In genomic region chr1:150609726-150610125, GRCh38 we compare ENCODE assay signal across 10 cellular contexts. TPM values are rescaled to one million over a fixed set of nuclear protein-coding genes. Genes with fewer than 3 reads are reported as not detected.
A peak's percentile ranks its signal among the peaks of the same experiment; 100 is the strongest.
DNase-seq lines count a peak whose midpoint lies in the region; ATAC-seq, FAIRE-seq and TF ChIP-seq lines count a peak whose summit lies in the region.
"Had no signal": no experiment of that assay in that cellular context is flagged by ENCODE, and none has a peak within 500 bp of the region (broad histone marks: within the 10 kb centered on the region; RNA-seq: fewer than 3 reads in every experiment).

No MANE protein-coding gene starts in this region.

- H3K79me2 ChIP-seq in PC-9 (ENCODE audit: low read depth) (peaks cover 44% of the 10 kb centered on the region), H1 (ENCODE audit: control insufficient read depth in 1 of 2, insufficient read depth in 2 of 2, low read length in 2 of 2) (no peaks in the 10 kb centered on the region)

- no peak overlapping the region for H2BK15ac ChIP-seq in H1 (ENCODE audit: low read length)

- ATAC-seq in natural killer cell (no peak), mucosa of descending colon (no peak), HG03039 (IDR thresholded peaks at IDR 0.05; ENCODE audit: unreplicated experiment) (no peak)

- peak overlapping the region; percentile 45 for H4K5ac ChIP-seq in H1 (ENCODE audit: insufficient read length, low read depth, low read length)

- no peak for TF ChIP-seq EP300 in H1 (IDR thresholded peaks at IDR 0.05; ENCODE audit: borderline replicate concordance in 1 of 2, low read depth in 2 of 2, low read length in 2 of 2)

- no peak overlapping the region for H2BK5ac ChIP-seq in H1 (ENCODE audit: low read depth, low read length)

- no peaks in the 10 kb centered on the region for H3K79me1 ChIP-seq in H1 (ENCODE audit: low read depth, low read length)

- peaks cover 4% of the 10 kb centered on the region; the same call in 1 of the 2 replicates for H3K36me3 ChIP-seq in PC-9 (ENCODE audit: low read depth)
- peaks cover 0 to 21% (median 3%) of the 10 kb centered on the region in 4 experiments; a peak in 3 of 8 replicates for H3K36me3 ChIP-seq in H1 (ENCODE audit: control insufficient read depth in 2 of 4, insufficient read depth in 4 of 4, low read length in 3 of 4)
- H3K36me3 ChIP-seq in mucosa of descending colon (ENCODE audit: low read depth) = no peaks in the 10 kb centered on the region

- H3K9me3 ChIP-seq in AG04450 (ENCODE audit: control insufficient read depth, insufficient read depth, low read length) (no peaks in the 10 kb centered on the region; the same call in 1 of the 2 replicates), PC-9 (ENCODE audit: insufficient read depth, low read depth) (no peaks in the 10 kb centered on the region), H1 (ENCODE audit: insufficient read depth in 2 of 2, low read depth in 1 of 2, low read length in 1 of 2) (no peaks in the 10 kb centered on the region), mucosa of descending colon (no peaks in the 10 kb centered on the region)

- CTCF ChIA-PET in AG04450 (lab: Charles Lee) (interaction anchor here (0.7 to 2.6 kb wide), 4 partner anchors 10 to 77 kb away, joined by 3 to 15 read pairs (median 4); no protein-coding TSS in a partner anchor), PC-9 (lab: Charles Lee) (interaction anchor here (0.5 kb wide), 1 partner anchor 49 kb away, joined by 5 read pairs; no protein-coding TSS in a partner anchor), H1 (lab: Charles Lee; ENCODE audit: partially characterized antibody) (interaction anchor here (1.0 to 17.6 kb wide), 4 partner anchors 11 to 61 kb away, joined by 3 to 210 read pairs (median 26); no protein-coding TSS in a partner anchor)

- H3K36me3 Mint-ChIP-seq in natural killer cell = no peaks in the 10 kb centered on the region

- no peak overlapping the region for H2BK12ac ChIP-seq in H1 (ENCODE audit: low read depth, low read length)

- no peak overlapping the region for H2BK20ac ChIP-seq in H1 (ENCODE audit: low read length)

- H2AFZ ChIP-seq in PC-9 (no peak overlapping the region), H1 (ENCODE audit: low read length) (no peak overlapping the region)

- no peak overlapping the region for H3K23ac ChIP-seq in H1 (ENCODE audit: insufficient read length)

- 0 out of 2 replicates have a peak overlapping the region, but pooled peaks have one; percentile 17 for H2AK5ac ChIP-seq in H1 (ENCODE audit: low read depth, low read length)

- no peak for TF ChIP-seq POLR2A in H1 (IDR thresholded peaks at IDR 0.05; ENCODE audit: control extremely low read depth in 1 of 2, low read depth in 2 of 2, low read length in 2 of 2)

- no peaks in the 10 kb centered on the region for H3K9me3 Mint-ChIP-seq in natural killer cell

- H3K4ac ChIP-seq in H1 (replicated peaks; ENCODE audit: insufficient read length, low read depth, low read length) = no peak overlapping the region

- H3K4me1 ChIP-seq in PC-9 (replicated peaks; ENCODE audit: insufficient read depth) = peaks cover 58% of the 10 kb centered on the region
- H3K4me1 ChIP-seq in H1 (replicated peaks in 1 of 4; ENCODE audit: control insufficient read depth in 3 of 4, insufficient read depth in 4 of 4, low read length in 3 of 4) = peaks cover 1 to 8% (median 3%) of the 10 kb centered on the region in 4 experiments; a peak in 5 of 7 replicates
- peaks cover 43% of the 10 kb centered on the region for H3K4me1 ChIP-seq in mucosa of descending colon (ENCODE audit: low read depth)

- H3K27me3 ChIP-seq in AG04450 (ENCODE audit: control insufficient read depth, insufficient read depth, low read length) = no peaks in the 10 kb centered on the region
- no peaks in the 10 kb centered on the region for H3K27me3 ChIP-seq in PC-9 (ENCODE audit: insufficient read depth, low read depth)
- H3K27me3 ChIP-seq in H1 (replicated peaks in 1 of 4; ENCODE audit: control insufficient read depth in 3 of 4, extremely low read depth in 1 of 4, insufficient read depth in 3 of 4, low read length in 3 of 4) = no peaks in the 10 kb centered on the region

- no peaks in the 10 kb centered on the region for H3K9me2 ChIP-seq in PC-9 (ENCODE audit: insufficient read depth)

- peak overlapping the region; percentile 90 to 91 for H3K27ac Mint-ChIP-seq in natural killer cell

- BruUV-seq in PC-9 (replicated peaks; lab: Mats Ljungman, UMichigan) = no TSS peak

- H3K4me3 Mint-ChIP-seq in natural killer cell = no peak overlapping the region

- no peak for TF ChIP-seq RAD21 in H1 (IDR thresholded peaks at IDR 0.05 in 1 of 2, conservative IDR thresholded peaks at IDR 0.05 in 1 of 2; ENCODE audit: low read depth in 2 of 2, low read length in 2 of 2)

- POLR2A ChIA-PET in AG04450 (lab: Yijun Ruan, JAX) = interaction anchor here (0.6 to 0.7 kb wide), 2 partner anchors 20 to 31 kb away, joined by 3 read pairs; partner anchors contain the start of gene MCL1
- POLR2A ChIA-PET in PC-9 (lab: Charles Lee; ENCODE audit: unreplicated experiment) = interaction anchor here (0.7 kb wide), 1 partner anchor 978 kb away, joined by 5 read pairs; no protein-coding TSS in a partner anchor
- POLR2A ChIA-PET in H1 (lab: Charles Lee; ENCODE audit: partially characterized antibody) = interaction anchor here (0.5 to 43.5 kb wide), 8 partner anchors 8 to 127 kb away, joined by 3 to 1380 read pairs (median 9); partner anchors contain the start of genes ADAMTSL4, ENSA and MCL1

- no peaks in the 10 kb centered on the region for H3K27me3 Mint-ChIP-seq in natural killer cell (ENCODE audit: low read depth in 2 of 2)

- peaks cover 29 to 36% of the 10 kb centered on the region in 2 donors for H3K4me1 Mint-ChIP-seq in natural killer cell

- no peak overlapping the region for H3K56ac ChIP-seq in H1 (replicated peaks; ENCODE audit: insufficient read length, low read depth, low read length)

- H3F3A ChIP-seq in PC-9 (ENCODE audit: insufficient read depth, low read depth) = peaks cover 67% of the 10 kb centered on the region

- no peak overlapping the region for H3K18ac ChIP-seq in H1 (ENCODE audit: extremely low read depth, low read length)

- H3K27ac ChIP-seq in AG04450 (ENCODE audit: low read depth, low read length) = peak overlapping the region; percentile 66
- peak overlapping the region; percentile 97 for H3K27ac ChIP-seq in PC-9
- H3K27ac ChIP-seq in H1 (ENCODE audit: low read depth, low read length) = peak overlapping the region; percentile 53; the same call in 1 of the 2 replicates

- H3K14ac ChIP-seq in H1 (ENCODE audit: insufficient read length) = no peak overlapping the region

- no peaks in the 10 kb centered on the region for H3K23me2 ChIP-seq in H1 (ENCODE audit: low read depth, low read length)

- no peak for FAIRE-seq in H1 (lab: Jason Lieb, UNC)
- FAIRE-seq: bronchial epithelial cell had no signal

- H3K4me2 ChIP-seq in PC-9 (no peak overlapping the region), H1 (ENCODE audit: insufficient read depth in 1 of 2, low read depth in 2 of 2, low read length in 2 of 2) (peak overlapping the region; percentile 9 to 50; a peak in 3 of 4 replicates)

- H3K4me3 ChIP-seq in AG04450 (ENCODE audit: low read depth, low read length) (no peak overlapping the region), PC-9 (no peak overlapping the region), H1 (ENCODE audit: extremely low read depth in 1 of 4, insufficient read depth in 2 of 4, low read depth in 3 of 4, low read length in 4 of 4) (no peak overlapping the region), mucosa of descending colon (no peak overlapping the region)

- no peak for TF ChIP-seq CTCF in AG04450 (IDR thresholded peaks at IDR 0.05; ENCODE audit: low read depth, low read length)
- no peak for TF ChIP-seq CTCF in PC-9 (conservative IDR thresholded peaks at IDR 0.05)
- no peak for TF ChIP-seq CTCF in H1 (IDR thresholded peaks at IDR 0.05; ENCODE audit: control extremely low read depth in 1 of 3, insufficient read depth in 1 of 3, low read depth in 1 of 3, low read length in 3 of 3)
- no peak for TF ChIP-seq CTCF in natural killer cell (IDR thresholded peaks at IDR 0.05)
- TF ChIP-seq CTCF in mucosa of descending colon (IDR thresholded peaks at IDR 0.05) = no peak

- 68% methylated on average over 2 of the region's 2 CpGs; no CpG with 5 or more reads in 1 of the 2 experiments for WGBS in H1 (ENCODE audit: extremely low coverage in 1 of 2, insufficient coverage in 1 of 2, insufficient read length in 1 of 2, insufficient replicate concordance in 2 of 2, low coverage in 1 of 2, low lambda C conversion rate in 2 of 2, missing lambda C conversion rate in 1 of 2), 2 experiments

- H3K9ac ChIP-seq in H1 (replicated peaks in 1 of 4; ENCODE audit: extremely low read depth in 1 of 4, low read depth in 3 of 4, low read length in 3 of 4) = no peak overlapping the region

- H2BK120ac ChIP-seq in H1 (replicated peaks; ENCODE audit: low read depth, low read length) = no peak overlapping the region

- H4K8ac ChIP-seq in H1 (ENCODE audit: extremely low read depth, insufficient read depth, low read length) = no peak overlapping the region

- no peaks in the 10 kb centered on the region for H4K20me1 ChIP-seq in PC-9 (ENCODE audit: insufficient read depth)
- no peaks in the 10 kb centered on the region for H4K20me1 ChIP-seq in H1 (replicated peaks in 1 of 2; ENCODE audit: control insufficient read depth in 1 of 2, insufficient read depth in 2 of 2, low read length in 2 of 2)

- intact Hi-C loops in PC-9 (cut with micrococcal nuclease; ENCODE audit: unreplicated experiment) = loop anchor here (2.0 to 5.0 kb wide), 2 partner anchors 31 to 47 kb away; partner anchors contain the start of gene MCL1
- intact Hi-C loops in natural killer cell (cut with micrococcal nuclease) = no loop called here
- intact Hi-C loops in posterior vena cava (cut with DNase I) = no loop called here
- intact Hi-C loops in mucosa of descending colon (cut with DNase I, micrococcal nuclease) = loop anchor here in 1 of 2 donors (5.0 kb wide), 1 partner anchor 42 kb away; no protein-coding TSS in a partner anchor

- H4K91ac ChIP-seq in H1 (replicated peaks; ENCODE audit: insufficient read length, low read length) = no peak overlapping the region

- DNase-seq in AG04450 (ENCODE audit: low read depth, low spot score) (no peak), PC-9 (no peak), H1 (ENCODE audit: low read depth in 1 of 2, low spot score in 2 of 2) (no peak), natural killer cell (no peak), posterior vena cava (ENCODE audit: low spot score) (no peak), mucosa of descending colon (no peak), NCI-H82 (lab: John Stamatoyannopoulos, UW) (no peak)
- DNase-seq: DMS 273 treated with DMSO at 0.1 percent for 48 hours had no signal

RNA-seq across cellular contexts. Expression of gene ENSA, which starts 19.7 kb away (rescaled TPM):
- 40.7 and 53.7 TPM in 2 replicates for polyA plus RNA-seq in AG04450 (2011; rRNA removed)
- polyA minus RNA-seq in AG04450 (2011; rRNA and poly(A)+ RNA removed) = 25.8 and 26.7 TPM in 2 replicates
- 229 and 263 TPM in 2 replicates for total RNA-seq in PC-9 (2021)
- total RNA-seq in H1 (2021; fragmentation: NEBNext Ultra II Directional; extraction: Animal tissue kit (Norgen Biotek cat#: 25700)) = 229 and 236 TPM in 2 replicates
- 48.2 and 49.9 TPM in 2 replicates for polyA plus RNA-seq in H1 (2011; rRNA removed)
- 110 TPM for polyA plus RNA-seq in H1 (2011; cell fraction: cytosol; rRNA removed)
- polyA plus RNA-seq in H1 (2011; cell fraction: nucleus; rRNA removed) = 51.3 TPM
- polyA plus RNA-seq in H1 (2012, experiment 1 of 2) = 161 to 212 TPM (median 163 TPM) in 4 replicates
- 130 TPM for polyA plus RNA-seq in H1 (2012, experiment 2 of 2)
- polyA plus RNA-seq in H1 (2013, experiment 1 of 2) = 144 TPM
- 151 TPM for polyA plus RNA-seq in H1 (2013, experiment 2 of 2)
- 34.4 and 48.0 TPM in 2 replicates for polyA minus RNA-seq in H1 (2011; rRNA and poly(A)+ RNA removed)
- 42.9 TPM for polyA minus RNA-seq in H1 (2011; cell fraction: cytosol; rRNA and poly(A)+ RNA removed)
- 37.8 TPM for polyA minus RNA-seq in H1 (2011; cell fraction: nucleus; rRNA and poly(A)+ RNA removed)
- 100 to 1,000 TPM; 185 to 228 (median 220) TPM for total RNA-seq in natural killer cell
- total RNA-seq in posterior vena cava = 100 to 1,000 TPM; 149 to 156 TPM
- 100 to 1,000 TPM; 174 to 213 (median 194) TPM for total RNA-seq in mucosa of descending colon

RNA-seq across cellular contexts. Expression of gene MCL1, which starts 30.3 kb away (rescaled TPM):
- polyA plus RNA-seq in AG04450 (2011; rRNA removed) (107 and 138 TPM in 2 replicates), H1 (2011; rRNA removed) (57.5 and 61.1 TPM in 2 replicates)
- 160 and 170 TPM in 2 replicates for polyA minus RNA-seq in AG04450 (2011; rRNA and poly(A)+ RNA removed)
- total RNA-seq in PC-9 (2021) (145 and 178 TPM in 2 replicates), natural killer cell (1,000 to 10,000 TPM in 1 of 3 donors, 100 to 1,000 TPM in 2; 929 to 1,396 (median 938) TPM), posterior vena cava (100 to 1,000 TPM; 210 to 267 TPM), mucosa of descending colon (100 to 1,000 TPM; 221 to 258 (median 236) TPM)
- total RNA-seq in H1 (2021; fragmentation: NEBNext Ultra II Directional; extraction: Animal tissue kit (Norgen Biotek cat#: 25700)) = 196 and 218 TPM in 2 replicates
- polyA plus RNA-seq in H1 (2011; cell fraction: cytosol; rRNA removed) = 78.4 TPM
- polyA plus RNA-seq in H1 (2011; cell fraction: nucleus; rRNA removed) = 85.5 TPM
- polyA plus RNA-seq in H1 (2012, experiment 1 of 2) = 93.2 to 159 TPM (median 119 TPM) in 4 replicates
- 18.8 TPM for polyA plus RNA-seq in H1 (2012, experiment 2 of 2)
- 116 TPM for polyA plus RNA-seq in H1 (2013, experiment 1 of 2)
- 123 TPM for polyA plus RNA-seq in H1 (2013, experiment 2 of 2)
- 104 and 119 TPM in 2 replicates for polyA minus RNA-seq in H1 (2011; rRNA and poly(A)+ RNA removed)
- 98.4 TPM for polyA minus RNA-seq in H1 (2011; cell fraction: cytosol; rRNA and poly(A)+ RNA removed)
- polyA minus RNA-seq in H1 (2011; cell fraction: nucleus; rRNA and poly(A)+ RNA removed) = 171 TPM
